ENCODE assay signal across 8 cellular contexts in genomic region chr7:5424689-5425506, GRCh38. TPM values are rescaled to one million over a fixed set of nuclear protein-coding genes. Genes with fewer than 3 reads are reported as not detected.
DNase-seq lines count a peak whose midpoint lies in the region; ATAC-seq and TF ChIP-seq lines count a peak whose summit lies in the region.

No MANE protein-coding gene starts in this region.

- H3K9me3 ChIP-seq in CD8-positive, alpha-beta memory T cell (ENCODE audit: low read length): no peaks in the 10 kb centered on the region
- H3K9me3 ChIP-seq in T-helper 17 cell (ENCODE audit: control insufficient read depth, low read length, poor library complexity, severe bottlenecking) (no peaks in the 10 kb centered on the region), muscle layer of colon (ENCODE audit: low read length) (no peaks in the 10 kb centered on the region), vagina (no peaks in the 10 kb centered on the region)

- H3K4me3 ChIP-seq in CD8-positive, alpha-beta memory T cell (ENCODE audit: low read length): peak overlapping the region; percentile 37
- H3K4me3 ChIP-seq in muscle layer of colon (ENCODE audit: low read depth in 1 of 2, low read length in 2 of 2) (peak overlapping the region; percentile 90 to 93), vagina (peak overlapping the region; percentile 81 to 88)

- H3K4me3 Mint-ChIP-seq in CD8-positive, alpha-beta memory T cell: peak overlapping the region; percentile 19 to 89 (median 76)
- peak overlapping the region; percentile 88 for H3K4me3 Mint-ChIP-seq in T-helper 17 cell

- H3K27me3 ChIP-seq in CD8-positive, alpha-beta memory T cell (ENCODE audit: insufficient read depth, low read length, poor library complexity, severe bottlenecking): peaks cover 66% of the 10 kb centered on the region
- H3K27me3 ChIP-seq in muscle layer of colon (ENCODE audit: control insufficient read depth in 1 of 2, insufficient read depth in 2 of 2, low read length in 2 of 2) (no peaks in the 10 kb centered on the region), vagina (no peaks in the 10 kb centered on the region)

- no peaks in the 10 kb centered on the region for H3K36me3 Mint-ChIP-seq in CD8-positive, alpha-beta memory T cell
- no peaks in the 10 kb centered on the region for H3K36me3 Mint-ChIP-seq in T-helper 17 cell (ENCODE audit: low read depth)

- POLR2A ChIA-PET in CD8-positive, alpha-beta memory T cell (lab: Charles Lee): interaction anchor here (1.0 kb wide), 1 partner anchor 28 kb away, joined by 3 read pairs; no protein-coding TSS in a partner anchor

- H3K27ac ChIP-seq in CD8-positive, alpha-beta memory T cell (ENCODE audit: low read depth, low read length): peak overlapping the region; percentile 85
- H3K27ac ChIP-seq in muscle layer of colon (ENCODE audit: low read depth, low read length) (peak overlapping the region; percentile 99), vagina (peak overlapping the region; percentile 100)

- H3K27ac Mint-ChIP-seq in CD8-positive, alpha-beta memory T cell: peak overlapping the region in 3 of 8 donors; percentile 14 to 83 (median 76)
- H3K27ac Mint-ChIP-seq in T-helper 17 cell: peak overlapping the region; percentile 14

- no peak for DNase-seq in CD8-positive, alpha-beta memory T cell
- DNase-seq in HT-29 (ENCODE audit: low spot score) (peak; percentile 59), T-helper 17 cell (no peak), erythroblast (lab: John Stamatoyannopoulos, UW) (peak; percentile 41 to 60), vagina (ENCODE audit: extremely low spot score in 2 of 2) (no peak)

- peaks cover 36 to 76% (median 48%) of the 10 kb centered on the region in 3 donors for H3K4me1 Mint-ChIP-seq in CD8-positive, alpha-beta memory T cell
- peaks cover 34% of the 10 kb centered on the region for H3K4me1 Mint-ChIP-seq in T-helper 17 cell

- no peak for ATAC-seq in T-helper 17 cell
- no peak for ATAC-seq in HG03135 (IDR thresholded peaks at IDR 0.05; ENCODE audit: unreplicated experiment)
- ATAC-seq in HG02852 (IDR thresholded peaks at IDR 0.05; ENCODE audit: unreplicated experiment): no peak

- H3K9me3 Mint-ChIP-seq in CD8-positive, alpha-beta memory T cell: peaks cover 0 to 5% (median 0%) of the 10 kb centered on the region in 5 donors

- CTCF ChIA-PET in CD8-positive, alpha-beta memory T cell (lab: Charles Lee): interaction anchor here (0.8 to 2.3 kb wide), 4 partner anchors 13 to 185 kb away, joined by 3 to 8 read pairs (median 4); no protein-coding TSS in a partner anchor

- H3K27me3 Mint-ChIP-seq in CD8-positive, alpha-beta memory T cell: peaks cover 52 to 62% of the 10 kb centered on the region in 2 donors
- H3K27me3 Mint-ChIP-seq in T-helper 17 cell: peaks cover 41% of the 10 kb centered on the region

- peaks cover 61% of the 10 kb centered on the region for H3K4me1 ChIP-seq in CD8-positive, alpha-beta memory T cell (ENCODE audit: insufficient read depth, low read length)
- peaks cover 9% of the 10 kb centered on the region for H3K4me1 ChIP-seq in muscle layer of colon (ENCODE audit: insufficient read depth, low read length)
- H3K4me1 ChIP-seq in vagina: peaks cover 19% of the 10 kb centered on the region

- peak overlapping the region; percentile 99 for H3K9ac ChIP-seq in muscle layer of colon (ENCODE audit: low read length)

- H3K36me3 ChIP-seq in CD8-positive, alpha-beta memory T cell (ENCODE audit: insufficient read depth, low read length): no peaks in the 10 kb centered on the region
- H3K36me3 ChIP-seq in muscle layer of colon (ENCODE audit: insufficient read depth, low read length): no peaks in the 10 kb centered on the region
- H3K36me3 ChIP-seq in vagina: no peaks in the 10 kb centered on the region

- no peak for TF ChIP-seq CTCF in vagina (IDR thresholded peaks at IDR 0.05)

- TF ChIP-seq POLR2A in erythroblast (IDR thresholded peaks at IDR 0.05; ENCODE audit: low read length): no peak
- TF ChIP-seq POLR2A in vagina (IDR thresholded peaks at IDR 0.05): no peak

- intact Hi-C loops in vagina (cut with DNase I): loop anchor here (5.0 kb wide), 1 partner anchor 272 kb away; no protein-coding TSS in a partner anchor

RNA-seq across cellular contexts. Expression of gene TNRC18, which starts 1.3 kb away (rescaled TPM):
- total RNA-seq in CD8-positive, alpha-beta memory T cell: 10 to 100 TPM; 44.7 to 47.4 TPM
- polyA plus RNA-seq in CD8-positive, alpha-beta memory T cell: 2.1 TPM
- total RNA-seq in HT-29 (2014; rRNA removed; shearing (Covaris generic)): 93.2 and 121 TPM in 2 replicates
- 10 to 100 TPM; 54.5 to 67.6 TPM for total RNA-seq in T-helper 17 cell
- total RNA-seq in vagina: 79.8 TPM

Comparison
In these comparisons a context has a peak if more than half of its experiments do, and no peak if none do; other contexts are left out.
1. DNase-seq: peak in HT-29 (single experiment) and erythroblast (2 of 2); none in CD8-positive, alpha-beta memory T cell (0 of 5), T-helper 17 cell (0 of 3) and vagina (0 of 2).
2. H3K4me3 ChIP-seq: peak in every context shown above with its lines; median percentile 92 in muscle layer of colon; 84 in vagina; 37 in CD8-positive, alpha-beta memory T cell.
3. Peak in every context shown above with its lines, with median percentiles within 50 percentile points of each other: H3K27ac ChIP-seq.